Comparison of ENCODE assay signal across 8 cellular contexts in genomic region chr20:44598413-44599290, GRCh38. TPM values are rescaled to one million over a fixed set of nuclear protein-coding genes. Genes with fewer than 3 reads are reported as not detected.
DNase-seq lines count a peak whose midpoint lies in the region; ATAC-seq, FAIRE-seq and TF ChIP-seq lines count a peak whose summit lies in the region.

No MANE protein-coding gene starts in this region.

- peak in 1 of 2 experiments; percentile 34 for TF ChIP-seq CTCF in brain (conservative IDR thresholded peaks at IDR 0.05)

- no peak overlapping the region for H3K4me3 Mint-ChIP-seq in brain

- H3K4me1 ChIP-seq in mucosa of rectum (ENCODE audit: control insufficient read depth in 2 of 2, insufficient read depth in 2 of 2, low read length in 2 of 2), result peaks cover 7 to 18% of the 10 kb centered on the region in 2 donors

- FAIRE-seq in GM12892 (lab: Jason Lieb, UNC), result peak; percentile 83

- H3K27ac ChIP-seq in mucosa of rectum (ENCODE audit: low read depth in 2 of 2, low read length in 2 of 2), result peak overlapping the region; percentile 19 to 61

- peaks cover 39% of the 10 kb centered on the region for H3K4me1 Mint-ChIP-seq in brain

- H3K36me3 ChIP-seq in mucosa of rectum (ENCODE audit: control insufficient read depth in 2 of 2, insufficient read depth in 2 of 2, low read length in 2 of 2), result peaks cover 0 to 3% of the 10 kb centered on the region in 2 donors

- ATAC-seq in GM18873 (IDR thresholded peaks at IDR 0.05; ENCODE audit: low FRiP score, unreplicated experiment), result no peak

- H3K36me3 Mint-ChIP-seq in brain, result no peaks in the 10 kb centered on the region

- no peaks in the 10 kb centered on the region for H3K9me3 Mint-ChIP-seq in brain

- DNase-seq in GM12892 (ENCODE audit: insufficient read length) (no peak), NCI-H1048 (lab: John Stamatoyannopoulos, UW) (no peak), SK-N-DZ (ENCODE audit: low spot score) (no peak), NCI-H526 (lab: John Stamatoyannopoulos, UW) (no peak)
- DNase-seq in Jurkat, Clone E6-1 (ENCODE audit: low read depth, low spot score), result no peak

- H3K9me3 ChIP-seq in mucosa of rectum (ENCODE audit: control insufficient read depth in 2 of 2, low read length in 2 of 2), result no peaks in the 10 kb centered on the region

- peak overlapping the region; percentile 15 for H3K4me3 ChIP-seq in Jurkat, Clone E6-1 (ENCODE audit: low read length)
- H3K4me3 ChIP-seq in mucosa of rectum (ENCODE audit: low read length in 2 of 2), result peak overlapping the region in 1 of 2 donors; percentile 32

- H3K9ac ChIP-seq in mucosa of rectum (ENCODE audit: low read depth in 1 of 2, low read length in 2 of 2), result no peak overlapping the region

- peak; percentile 69 for TF ChIP-seq POLR2A in GM12892 (IDR thresholded peaks at IDR 0.05; ENCODE audit: low read depth, low read length)

- H3K27me3 ChIP-seq in mucosa of rectum (ENCODE audit: control insufficient read depth in 2 of 2, insufficient read depth in 2 of 2, low read length in 2 of 2), result no peaks in the 10 kb centered on the region

- no peaks in the 10 kb centered on the region for H3K27me3 Mint-ChIP-seq in brain

- peak overlapping the region in 3 of 5 experiments; percentile 62 to 89 (median 75) for H3K27ac Mint-ChIP-seq in brain

RNA-seq across cellular contexts. Expression of gene PKIG, which starts 16.3 kb away (rescaled TPM):
- polyA plus RNA-seq in GM12892 (2012; ENCODE audit: missing spikeins), result 29.0 TPM
- polyA plus RNA-seq in Jurkat, Clone E6-1 (2012; ENCODE audit: insufficient read depth, insufficient read length), result 19.3 TPM
- polyA plus RNA-seq in brain (ENCODE audit: insufficient read depth, low read depth, low replicate concordance), result 131 TPM
- polyA plus RNA-seq in SK-N-DZ (2014; cell fraction: cytosol; rRNA removed), result 42.9 and 46.8 TPM in 2 replicates
- 21.9 and 23.0 TPM in 2 replicates for polyA plus RNA-seq in SK-N-DZ (2014; cell fraction: nucleus; rRNA removed)

RNA-seq across cellular contexts. Expression of gene ADA, which starts 52.8 kb away (rescaled TPM):
- 52.1 TPM for polyA plus RNA-seq in GM12892 (2012; ENCODE audit: missing spikeins)
- 1,574 TPM for polyA plus RNA-seq in Jurkat, Clone E6-1 (2012; ENCODE audit: insufficient read depth, insufficient read length)
- polyA plus RNA-seq in brain (ENCODE audit: insufficient read depth, low read depth, low replicate concordance), result 5.0 TPM
- polyA plus RNA-seq in SK-N-DZ (2014; cell fraction: cytosol; rRNA removed), result 3.1 and 4.4 TPM in 2 replicates
- polyA plus RNA-seq in SK-N-DZ (2014; cell fraction: nucleus; rRNA removed), result 4.5 and 5.8 TPM in 2 replicates
